ENCODE assay signal across 1 cellular context in the genomic region with DNA sequence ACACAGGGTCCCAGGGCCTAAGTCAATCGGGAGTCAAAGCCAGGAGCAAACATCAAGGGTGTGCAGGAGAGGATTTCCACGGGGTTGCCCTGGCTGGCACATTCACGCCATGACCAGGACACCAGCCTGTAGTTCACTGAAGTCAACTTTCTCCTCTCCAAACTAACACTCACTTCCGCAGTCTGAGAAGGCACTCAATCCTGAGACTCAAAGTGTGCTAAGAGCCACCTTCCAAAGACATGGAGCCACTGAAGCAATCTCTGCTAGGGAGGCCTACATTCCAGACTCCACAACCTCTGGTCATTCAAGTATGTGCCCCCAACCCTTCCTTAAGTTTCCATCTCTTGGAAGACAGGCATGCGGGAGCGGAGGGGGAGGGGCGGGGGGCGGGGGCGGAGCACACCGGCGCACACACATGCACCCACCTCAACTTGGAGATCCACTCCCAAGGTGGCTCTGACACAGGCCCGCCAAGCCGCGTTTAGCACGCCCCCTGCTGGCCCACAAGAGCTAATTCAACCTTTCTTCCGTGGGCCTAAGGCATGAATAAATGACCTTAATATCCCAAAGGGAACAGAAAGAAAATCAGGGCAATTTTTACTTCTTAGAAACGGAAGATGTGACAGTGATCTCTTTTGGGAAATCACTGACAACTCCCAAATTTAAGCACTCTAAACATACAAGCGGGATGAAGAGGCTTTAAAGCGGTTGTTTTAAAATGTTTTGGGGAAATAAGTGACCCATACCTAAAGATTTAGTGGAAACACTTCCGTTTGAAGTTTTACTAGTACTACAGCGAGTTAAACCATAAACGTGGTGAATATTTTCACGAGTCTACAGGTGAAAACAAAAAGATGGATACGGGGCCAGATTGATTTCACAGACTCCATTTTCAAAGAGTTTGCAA.
TF ChIP-seq lines count a peak whose summit lies in the region.

No MANE protein-coding gene starts in this region.

TF ChIP-seq in IMR-90, 13 proteins besides CTCF, POLR2A, EP300 and RAD21:
- TF ChIP-seq FOS (IDR thresholded peaks at IDR 0.05; ENCODE audit: low read depth, low read length) (no peak), MAFK (IDR thresholded peaks at IDR 0.05; ENCODE audit: low read depth, low read length) (no peak), MAZ (IDR thresholded peaks at IDR 0.05; ENCODE audit: borderline replicate concordance, low read depth, low read length) (no peak), SMC3 (IDR thresholded peaks at IDR 0.05; ENCODE audit: low read depth, low read length) (peak; percentile 42)
- TF ChIP-seq, protein P1, sequence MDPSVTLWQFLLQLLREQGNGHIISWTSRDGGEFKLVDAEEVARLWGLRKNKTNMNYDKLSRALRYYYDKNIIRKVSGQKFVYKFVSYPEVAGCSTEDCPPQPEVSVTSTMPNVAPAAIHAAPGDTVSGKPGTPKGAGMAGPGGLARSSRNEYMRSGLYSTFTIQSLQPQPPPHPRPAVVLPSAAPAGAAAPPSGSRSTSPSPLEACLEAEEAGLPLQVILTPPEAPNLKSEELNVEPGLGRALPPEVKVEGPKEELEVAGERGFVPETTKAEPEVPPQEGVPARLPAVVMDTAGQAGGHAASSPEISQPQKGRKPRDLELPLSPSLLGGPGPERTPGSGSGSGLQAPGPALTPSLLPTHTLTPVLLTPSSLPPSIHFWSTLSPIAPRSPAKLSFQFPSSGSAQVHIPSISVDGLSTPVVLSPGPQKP (IDR thresholded peaks at IDR 0.05; ENCODE audit: borderline replicate concordance, low read depth, low read length): no peak
